Comparison of ENCODE assay signal across 33 cellular contexts in genomic region chr5:92207156-92207555, GRCh38.
"Had no signal": no experiment of that assay in that cellular context is flagged by ENCODE, and none has a peak within 500 bp of the region (broad histone marks: within the 10 kb centered on the region; RNA-seq: fewer than 3 reads in every experiment).

No MANE protein-coding gene starts in this region.

- H3K4me3 ChIP-seq: ascending aorta, cardiac muscle cell, colonic mucosa, dorsolateral prefrontal cortex, heart right ventricle, psoas muscle, smooth muscle cell, upper lobe of left lung, vagina had no signal

- H3K9me3 ChIP-seq: ascending aorta, colonic mucosa, psoas muscle, vagina had no signal

- DNase-seq: activated CD4-positive, alpha-beta T cell treated with anti-CD3 and anti-CD28 coated beads for 4 hours; activated CD4-positive, alpha-beta T cell treated with anti-CD3 and anti-CD28 coated beads, Interleukin-2, amount 50 U/mL, for 4 hours; activated effector memory CD4-positive, alpha-beta T cell treated with anti-CD3 and anti-CD28 coated beads, Interleukin-2, amount 50 U/mL, for 16 hours; activated naive CD4-positive, alpha-beta T cell treated with anti-CD3 and anti-CD28 coated beads for 36 hours; activated naive CD8-positive, alpha-beta T cell treated with anti-CD3 and anti-CD28 coated beads, Interleukin-2, amount 10 ng/mL, durations not matched to agents 7 days and 5 days; activated T-cell treated with anti-CD3 and anti-CD28 coated beads for 4 hours; activated T-cell treated with anti-CD3 and anti-CD28 coated beads, Interleukin-2, amount 50 U/mL, for 72 hours; cerebellar nuclear complex; colonic mucosa; dorsolateral prefrontal cortex; effector memory CD8-positive, alpha-beta T cell; foreskin keratinocyte; heart right ventricle; kidney; left colon; midbrain; naive thymus-derived CD4-positive, alpha-beta T cell; occipital lobe; psoas muscle; stimulated activated CD4-positive, alpha-beta T cell treated with anti-CD3 and anti-CD28 coated beads, Interleukin-1b, Interleukin-23, amount 100 ng/mL, for 48 hours; stimulated activated CD4-positive, alpha-beta T cell treated with anti-CD3 and anti-CD28 coated beads, Interleukin-4, amount 100 ng/mL, for 4 hours; stimulated activated CD8-positive, alpha-beta memory T cell treated with anti-CD3 and anti-CD28 coated beads, Interleukin-4, amount 100 ng/mL, for 48 hours; stimulated activated naive CD8-positive, alpha-beta T cell treated with anti-CD3 and anti-CD28 coated beads, Interleukin-15, amount 100 ng/mL, for 72 hours; substantia nigra; upper lobe of left lung had no signal

- H3K36me3 ChIP-seq: ascending aorta, cardiac muscle cell, colonic mucosa, heart right ventricle, upper lobe of left lung, vagina had no signal

- H3K4me1 ChIP-seq: ascending aorta, colonic mucosa, foreskin keratinocyte, heart right ventricle, parathyroid adenoma, psoas muscle, upper lobe of left lung, vagina had no signal

- H3K9ac ChIP-seq: parathyroid adenoma had no signal

- H3K27ac ChIP-seq: ascending aorta, cardiac muscle cell, colonic mucosa, dorsolateral prefrontal cortex, foreskin keratinocyte, heart right ventricle, parathyroid adenoma, psoas muscle, upper lobe of left lung, vagina, VCaP had no signal

- H3K27me3 ChIP-seq: ascending aorta, cardiac muscle cell, colonic mucosa, dorsolateral prefrontal cortex, foreskin keratinocyte, heart right ventricle, upper lobe of left lung, vagina had no signal

- ATAC-seq: activated T-cell treated with anti-CD3 and anti-CD28 coated beads, Interleukin-2, amount 50 U/mL, for 72 hours; effector memory CD8-positive, alpha-beta T cell; esophagus mucosa; foreskin keratinocyte; heart right ventricle; left colon; naive thymus-derived CD4-positive, alpha-beta T cell; psoas muscle; stimulated activated memory B cell treated with anti-CD40 and anti-IgM and Interleukin-4, amounts not matched to agents 10 μg/mL and 1 μg/mL and 100 μg/mL, for 72 hours; stimulated activated naive CD8-positive, alpha-beta T cell treated with anti-CD3 and anti-CD28 coated beads, Interleukin-15, amount 100 ng/mL, for 72 hours had no signal
